ENCODE assay signal across 9 cellular contexts in the genomic region with DNA sequence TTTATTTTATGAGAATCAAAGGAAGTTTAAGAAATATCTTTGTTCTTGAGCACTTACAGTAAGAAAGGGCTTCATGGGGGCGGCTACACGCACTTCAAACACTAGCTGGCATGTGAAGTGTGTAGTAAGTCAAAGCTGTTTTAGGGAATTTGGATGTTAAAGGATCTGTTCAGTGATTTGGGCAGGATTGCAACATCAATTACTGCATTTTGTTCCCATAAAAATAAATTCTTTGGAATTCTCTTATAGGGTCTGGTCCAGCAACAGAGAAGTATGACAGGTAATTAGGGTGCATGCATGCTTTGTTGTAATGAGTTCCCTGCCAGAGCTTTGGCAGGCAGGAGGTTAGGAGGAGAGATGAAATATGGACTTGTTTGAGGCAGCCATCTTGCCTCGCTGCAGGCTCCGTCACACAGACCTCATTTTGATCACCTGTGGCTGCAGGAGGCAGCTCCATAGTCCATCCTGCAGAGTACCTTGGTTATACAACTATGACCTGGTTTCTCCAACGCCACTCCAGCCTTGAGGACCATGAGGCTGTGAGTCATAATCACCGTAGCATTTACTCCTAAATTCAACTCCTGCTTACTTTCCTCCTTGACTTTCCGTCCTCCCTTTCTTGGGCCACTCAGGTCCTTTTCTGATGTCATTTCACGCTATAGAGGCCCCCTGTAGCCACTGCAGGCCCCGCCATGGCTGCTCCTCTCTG. TPM values are rescaled to one million over a fixed set of nuclear protein-coding genes. Genes with fewer than 3 reads are reported as not detected.
DNase-seq lines count a peak whose midpoint lies in the region; TF ChIP-seq lines count a peak whose summit lies in the region.
"Had no signal": no experiment of that assay in that cellular context is flagged by ENCODE, and none has a peak within 500 bp of the region (broad histone marks: within the 10 kb centered on the region; RNA-seq: fewer than 3 reads in every experiment).

No MANE protein-coding gene starts in this region.

- peaks cover 5% of the 10 kb centered on the region for H3K36me3 Mint-ChIP-seq in activated naive CD4-positive, alpha-beta T cell treated with anti-CD3 and anti-CD28 coated beads, Interleukin-2, amount 10 ng/mL, durations not matched to agents 7 days and 5 days

- H3K36me3 ChIP-seq in neuron (ENCODE audit: insufficient read depth, low read length), result no peaks in the 10 kb centered on the region
- no peaks in the 10 kb centered on the region for H3K36me3 ChIP-seq in MG63

- H3K4me1 ChIP-seq in neuron (ENCODE audit: insufficient read depth, low read length), result peaks cover 14% of the 10 kb centered on the region

- H3K27me3 ChIP-seq in neuron (ENCODE audit: insufficient read depth, low read length) (peaks cover under 1% of the 10 kb centered on the region), MG63 (no peaks in the 10 kb centered on the region)

- H3K27ac Mint-ChIP-seq in activated naive CD4-positive, alpha-beta T cell treated with anti-CD3 and anti-CD28 coated beads, Interleukin-2, amount 10 ng/mL, durations not matched to agents 7 days and 5 days, result no peak overlapping the region

- H2AFZ ChIP-seq in neuron (ENCODE audit: low read depth, low read length), result peak overlapping the region; percentile 76

- DNase-seq in AG09309 (ENCODE audit: low read depth) (no peak), NCI-H146 treated with DMSO at 0.1 percent for 48 hours (lab: John Stamatoyannopoulos, UW; ENCODE audit: unreplicated experiment) (peak; percentile 17), coronary artery (ENCODE audit: low spot score) (no peak), MG63 (no peak), NCI-H226 (no peak), AG08395 (ENCODE audit: low spot score) (no peak)
- no peak for DNase-seq in activated naive CD4-positive, alpha-beta T cell treated with anti-CD3 and anti-CD28 coated beads, Interleukin-2, amount 10 ng/mL, durations not matched to agents 7 days and 5 days

- H3K4me3 Mint-ChIP-seq in activated naive CD4-positive, alpha-beta T cell treated with anti-CD3 and anti-CD28 coated beads, Interleukin-2, amount 10 ng/mL, durations not matched to agents 7 days and 5 days, result no peak overlapping the region

- H3K9me3 ChIP-seq in neuron (ENCODE audit: low read length) (no peaks in the 10 kb centered on the region), MG63 (no peaks in the 10 kb centered on the region)

- no peak for TF ChIP-seq CTCF in AG09309 (IDR thresholded peaks at IDR 0.05; ENCODE audit: control insufficient read depth, insufficient read depth, low read depth, low read length, missing control alignments)
- no peak for TF ChIP-seq CTCF in coronary artery (IDR thresholded peaks at IDR 0.05)

- H3K27ac ChIP-seq in coronary artery, result peak overlapping the region; percentile 70 to 78

- H3K4me3 ChIP-seq in AG09309 (ENCODE audit: control insufficient read depth, low read depth, low read length) (peak overlapping the region; percentile 11), coronary artery (peak overlapping the region; percentile 50), neuron (ENCODE audit: low read length) (no peak overlapping the region), MG63 (no peak overlapping the region)

- H3K4me1 Mint-ChIP-seq in activated naive CD4-positive, alpha-beta T cell treated with anti-CD3 and anti-CD28 coated beads, Interleukin-2, amount 10 ng/mL, durations not matched to agents 7 days and 5 days, result peaks cover 53% of the 10 kb centered on the region

- CTCF ChIA-PET in activated naive CD4-positive, alpha-beta T cell treated with anti-CD3 and anti-CD28 coated beads, Interleukin-2, amount 10 ng/mL, durations not matched to agents 7 days and 5 days (lab: Charles Lee), result interaction anchor here (1.0 to 3.6 kb wide), 6 partner anchors 23 to 56 kb away, joined by 3 to 11 read pairs (median 4); no protein-coding TSS in a partner anchor

- no peaks in the 10 kb centered on the region for H3K27me3 Mint-ChIP-seq in activated naive CD4-positive, alpha-beta T cell treated with anti-CD3 and anti-CD28 coated beads, Interleukin-2, amount 10 ng/mL, durations not matched to agents 7 days and 5 days

- H3K9me3 Mint-ChIP-seq in activated naive CD4-positive, alpha-beta T cell treated with anti-CD3 and anti-CD28 coated beads, Interleukin-2, amount 10 ng/mL, durations not matched to agents 7 days and 5 days, result no peaks in the 10 kb centered on the region
- H3K9me3 Mint-ChIP-seq: T-helper 1 cell treated with Interleukin-12 subunit alpha and Interleukin-12 subunit beta and Interleukin-4 antibody, amounts not matched to agents 30 μg/mL and 1 μg/mL, for 36 hours had no signal

RNA-seq across cellular contexts. Expression of gene EML4, which starts 26.5 kb away (rescaled TPM):
- 18.5 and 19.5 TPM in 2 replicates for total RNA-seq in MG63 (2014; rRNA removed; shearing (Covaris generic); ENCODE audit: low replicate concordance)

Comparison
In these comparisons a context has a peak if more than half of its experiments do, and no peak if none do; other contexts are left out.
1. H3K4me3 ChIP-seq: peak in AG09309 (single experiment) and coronary artery (single experiment); none in neuron (single experiment) and MG63 (single experiment).